1 cellular context compared by ENCODE assay signal in the genomic region with DNA sequence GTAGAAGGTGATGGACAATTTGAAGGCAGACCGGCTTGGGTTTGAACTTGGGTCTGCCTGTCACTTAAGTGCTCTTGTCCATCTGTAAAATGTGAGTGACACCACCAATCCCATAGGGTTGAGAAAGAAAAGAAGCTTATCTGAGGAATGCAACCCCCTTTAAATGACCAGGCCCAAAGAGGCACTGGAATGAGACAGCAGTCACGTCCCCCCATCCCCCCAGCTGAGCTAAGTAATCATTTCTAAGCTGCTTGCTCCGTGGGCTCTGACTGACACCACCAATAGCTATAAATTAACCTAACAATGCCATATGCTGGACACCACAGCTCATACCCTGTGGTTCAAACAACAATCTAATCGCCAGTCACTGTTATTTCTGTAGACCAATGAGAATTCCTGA.
TF ChIP-seq lines count a peak whose summit lies in the region.

No MANE protein-coding gene starts in this region.

TF ChIP-seq in WTC11, 78 proteins besides CTCF, POLR2A, EP300 and RAD21 (continued from another document):
- TF ChIP-seq, protein P1, sequence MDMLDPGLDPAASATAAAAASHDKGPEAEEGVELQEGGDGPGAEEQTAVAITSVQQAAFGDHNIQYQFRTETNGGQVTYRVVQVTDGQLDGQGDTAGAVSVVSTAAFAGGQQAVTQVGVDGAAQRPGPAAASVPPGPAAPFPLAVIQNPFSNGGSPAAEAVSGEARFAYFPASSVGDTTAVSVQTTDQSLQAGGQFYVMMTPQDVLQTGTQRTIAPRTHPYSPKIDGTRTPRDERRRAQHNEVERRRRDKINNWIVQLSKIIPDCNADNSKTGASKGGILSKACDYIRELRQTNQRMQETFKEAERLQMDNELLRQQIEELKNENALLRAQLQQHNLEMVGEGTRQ (CRISPR knock-in tag; IDR thresholded peaks at IDR 0.05) = no peak
- TF ChIP-seq GRHL2 (CRISPR knock-in tag; IDR thresholded peaks at IDR 0.05; ENCODE audit: insufficient replicate concordance, severe bottlenecking) (no peak), EMX1 (CRISPR knock-in tag; IDR thresholded peaks at IDR 0.05) (no peak)
